8 cellular contexts compared by ENCODE assay signal in genomic region chr5:43019293-43019614, GRCh38. TPM values are rescaled to one million over a fixed set of nuclear protein-coding genes. Genes with fewer than 3 reads are reported as not detected.
DNase-seq lines count a peak whose midpoint lies in the region; ATAC-seq and TF ChIP-seq lines count a peak whose summit lies in the region.

No MANE protein-coding gene starts in this region.

- no peaks in the 10 kb centered on the region for H3K9me3 Mint-ChIP-seq in T-helper 1 cell treated with Interleukin-12 subunit alpha and Interleukin-12 subunit beta and Interleukin-4 antibody, amounts not matched to agents 30 μg/mL and 1 μg/mL, for 36 hours
- no peaks in the 10 kb centered on the region for H3K9me3 Mint-ChIP-seq in activated CD8-positive, alpha-beta T cell treated with anti-CD3 and anti-CD28 coated beads for 36 hours
- H3K9me3 Mint-ChIP-seq in stimulated activated naive CD8-positive, alpha-beta T cell treated with anti-CD3 and anti-CD28 coated beads, Interleukin-15, amount 100 ng/mL, for 72 hours = no peaks in the 10 kb centered on the region

- no peak for TF ChIP-seq CTCF in activated CD8-positive, alpha-beta T cell treated with anti-CD3 and anti-CD28 coated beads for 36 hours (IDR thresholded peaks at IDR 0.05)

- H3K4me1 Mint-ChIP-seq in T-helper 1 cell treated with Interleukin-12 subunit alpha and Interleukin-12 subunit beta and Interleukin-4 antibody, amounts not matched to agents 30 μg/mL and 1 μg/mL, for 36 hours (ENCODE audit: low read depth) = peaks cover 41% of the 10 kb centered on the region
- peaks cover 36% of the 10 kb centered on the region for H3K4me1 Mint-ChIP-seq in activated CD8-positive, alpha-beta T cell treated with anti-CD3 and anti-CD28 coated beads for 36 hours (ENCODE audit: low read depth)
- peaks cover 37% of the 10 kb centered on the region for H3K4me1 Mint-ChIP-seq in stimulated activated naive CD8-positive, alpha-beta T cell treated with anti-CD3 and anti-CD28 coated beads, Interleukin-15, amount 100 ng/mL, for 72 hours

- intact Hi-C loops in activated CD8-positive, alpha-beta T cell treated with anti-CD3 and anti-CD28 coated beads for 36 hours (cut with micrococcal nuclease) = no loop called here

- CTCF ChIA-PET in activated CD8-positive, alpha-beta T cell treated with anti-CD3 and anti-CD28 coated beads for 36 hours (lab: Charles Lee) = interaction anchor here (0.7 to 9.1 kb wide), 15 partner anchors 10 to 465 kb away, joined by 3 to 132 read pairs (median 14); partner anchors contain the start of gene ANXA2R

- peaks cover 95% of the 10 kb centered on the region for H3K27me3 ChIP-seq in iPS-18a (ENCODE audit: control insufficient read depth, insufficient read depth, low read length)

- no peak for DNase-seq in T-helper 1 cell
- no peak for DNase-seq in activated CD8-positive, alpha-beta T cell treated with anti-CD3 and anti-CD28 coated beads for 36 hours
- no peak for DNase-seq in stimulated activated naive CD8-positive, alpha-beta T cell treated with anti-CD3 and anti-CD28 coated beads, Interleukin-15, amount 100 ng/mL, for 72 hours
- DNase-seq in NCI-H1092 (lab: John Stamatoyannopoulos, UW) = no peak

- POLR2A ChIA-PET in activated CD8-positive, alpha-beta T cell treated with anti-CD3 and anti-CD28 coated beads for 36 hours (lab: Charles Lee) = interaction anchor here (1.6 to 8.6 kb wide), 12 partner anchors 11 to 110 kb away, joined by 3 to 145 read pairs (median 22); partner anchors contain the start of genes ANXA2R and ZNF131

- H3K27ac Mint-ChIP-seq in T-helper 1 cell treated with Interleukin-12 subunit alpha and Interleukin-12 subunit beta and Interleukin-4 antibody, amounts not matched to agents 30 μg/mL and 1 μg/mL, for 36 hours = peak overlapping the region; percentile 100
- peak overlapping the region; percentile 99 for H3K27ac Mint-ChIP-seq in activated CD8-positive, alpha-beta T cell treated with anti-CD3 and anti-CD28 coated beads for 36 hours
- H3K27ac Mint-ChIP-seq in stimulated activated naive CD8-positive, alpha-beta T cell treated with anti-CD3 and anti-CD28 coated beads, Interleukin-15, amount 100 ng/mL, for 72 hours = peak overlapping the region; percentile 98 to 100

- no peak overlapping the region for H3K9ac ChIP-seq in iPS-18a (ENCODE audit: low read length)

- H3K4me3 ChIP-seq in iPS-18a (ENCODE audit: low read length) = peak overlapping the region; percentile 43

- no peaks in the 10 kb centered on the region for H3K36me3 ChIP-seq in iPS-18a (ENCODE audit: control insufficient read depth, low read depth, low read length)

- peaks cover 14% of the 10 kb centered on the region for H3K36me3 Mint-ChIP-seq in T-helper 1 cell treated with Interleukin-12 subunit alpha and Interleukin-12 subunit beta and Interleukin-4 antibody, amounts not matched to agents 30 μg/mL and 1 μg/mL, for 36 hours (ENCODE audit: low read depth)
- H3K36me3 Mint-ChIP-seq in activated CD8-positive, alpha-beta T cell treated with anti-CD3 and anti-CD28 coated beads for 36 hours (ENCODE audit: low read depth) = no peaks in the 10 kb centered on the region

- ATAC-seq in activated CD8-positive, alpha-beta T cell treated with anti-CD3 and anti-CD28 coated beads for 36 hours = no peak
- no peak for ATAC-seq in stimulated activated naive CD8-positive, alpha-beta T cell treated with anti-CD3 and anti-CD28 coated beads, Interleukin-15, amount 100 ng/mL, for 72 hours
- no peak for ATAC-seq in HG03460 (IDR thresholded peaks at IDR 0.05; ENCODE audit: unreplicated experiment)
- ATAC-seq in HG02763 (IDR thresholded peaks at IDR 0.05; ENCODE audit: unreplicated experiment) = no peak

- no peak overlapping the region for H3K27ac ChIP-seq in iPS-18a (ENCODE audit: low read length)

- peak overlapping the region; percentile 96 for H3K4me3 Mint-ChIP-seq in T-helper 1 cell treated with Interleukin-12 subunit alpha and Interleukin-12 subunit beta and Interleukin-4 antibody, amounts not matched to agents 30 μg/mL and 1 μg/mL, for 36 hours
- peak overlapping the region; percentile 96 for H3K4me3 Mint-ChIP-seq in activated CD8-positive, alpha-beta T cell treated with anti-CD3 and anti-CD28 coated beads for 36 hours
- peak overlapping the region; percentile 90 to 95 for H3K4me3 Mint-ChIP-seq in stimulated activated naive CD8-positive, alpha-beta T cell treated with anti-CD3 and anti-CD28 coated beads, Interleukin-15, amount 100 ng/mL, for 72 hours

- no peaks in the 10 kb centered on the region for H3K27me3 Mint-ChIP-seq in T-helper 1 cell treated with Interleukin-12 subunit alpha and Interleukin-12 subunit beta and Interleukin-4 antibody, amounts not matched to agents 30 μg/mL and 1 μg/mL, for 36 hours (ENCODE audit: low read depth)
- no peaks in the 10 kb centered on the region for H3K27me3 Mint-ChIP-seq in activated CD8-positive, alpha-beta T cell treated with anti-CD3 and anti-CD28 coated beads for 36 hours
- no peaks in the 10 kb centered on the region for H3K27me3 Mint-ChIP-seq in stimulated activated naive CD8-positive, alpha-beta T cell treated with anti-CD3 and anti-CD28 coated beads, Interleukin-15, amount 100 ng/mL, for 72 hours

- H3K9me3 ChIP-seq in iPS-18a (ENCODE audit: control insufficient read depth, low read depth, low read length) = no peaks in the 10 kb centered on the region

- H3K4me1 ChIP-seq in iPS-18a (ENCODE audit: control insufficient read depth, low read depth, low read length) = peaks cover 33% of the 10 kb centered on the region

RNA-seq across cellular contexts. Expression of gene ANXA2R, which starts 20.9 kb away (rescaled TPM):
- 10 to 100 TPM in 1 of 2 experiments, 1 to 10 TPM in 1; 8.0 to 10.4 TPM for total RNA-seq in activated CD8-positive, alpha-beta T cell treated with anti-CD3 and anti-CD28 coated beads for 36 hours
